25 cellular contexts compared by ENCODE assay signal in genomic region chr1:154682252-154682651, GRCh38.
DNase-seq lines count a peak whose midpoint lies in the region; ATAC-seq, FAIRE-seq and TF ChIP-seq lines count a peak whose summit lies in the region.
"Had no signal": no experiment of that assay in that cellular context is flagged by ENCODE, and none has a peak within 500 bp of the region (broad histone marks: within the 10 kb centered on the region; RNA-seq: fewer than 3 reads in every experiment).

No MANE protein-coding gene starts in this region.

- no peaks in the 10 kb centered on the region for H3K79me1 ChIP-seq in H1 (ENCODE audit: low read depth, low read length)
- no peaks in the 10 kb centered on the region for H3K79me1 ChIP-seq in neuronal stem cell (ENCODE audit: low read depth, low read length)

- no peaks in the 10 kb centered on the region for H3K23me2 ChIP-seq in H1 (ENCODE audit: low read depth, low read length)

- TF ChIP-seq POLR2A in H1 (IDR thresholded peaks at IDR 0.05; ENCODE audit: control extremely low read depth in 1 of 2, low read depth in 2 of 2, low read length in 2 of 2), result no peak

- no peak for FAIRE-seq in H1 (lab: Jason Lieb, UNC)
- FAIRE-seq: A549, D721Med, GM19239 had no signal

- no peak overlapping the region for H2AFZ ChIP-seq in H1 (ENCODE audit: low read length)
- H2AFZ ChIP-seq in neuronal stem cell (ENCODE audit: low read length), result no peak overlapping the region
- H2AFZ ChIP-seq: PC-9 had no signal

- H4K20me1 ChIP-seq in H1 (replicated peaks in 1 of 2; ENCODE audit: control insufficient read depth in 1 of 2, insufficient read depth in 2 of 2, low read length in 2 of 2), result no peaks in the 10 kb centered on the region
- H4K20me1 ChIP-seq: BLaER1 treated with 17β-estradiol and CSF1 and Interleukin-3, amounts not matched to agents 10 nM and 100 nM had no signal

- no peak for ATAC-seq in HG03045 (IDR thresholded peaks at IDR 0.05; ENCODE audit: unreplicated experiment)
- ATAC-seq: A549 had no signal

- H3K4me2 ChIP-seq in H1 (ENCODE audit: insufficient read depth in 1 of 2, low read depth in 2 of 2, low read length in 2 of 2) (no peak overlapping the region), neuronal stem cell (ENCODE audit: insufficient read depth, low read length, poor library complexity, severe bottlenecking) (no peak overlapping the region)
- H3K4me2 ChIP-seq: A549; BLaER1 treated with 17β-estradiol and CSF1 and Interleukin-3, amounts not matched to agents 10 nM and 100 nM; KMS-11; PC-9 had no signal

- no peaks in the 10 kb centered on the region for H3K79me2 ChIP-seq in H1 (ENCODE audit: control insufficient read depth in 1 of 2, insufficient read depth in 2 of 2, low read length in 2 of 2)

- H4K5ac ChIP-seq in H1 (ENCODE audit: insufficient read length, low read depth, low read length), result no peak overlapping the region

- no peak overlapping the region for H3K56ac ChIP-seq in H1 (replicated peaks; ENCODE audit: insufficient read length, low read depth, low read length)

- H3K9ac ChIP-seq in H1 (replicated peaks in 1 of 4; ENCODE audit: extremely low read depth in 1 of 4, low read depth in 3 of 4, low read length in 3 of 4) (no peak overlapping the region), neuronal stem cell (ENCODE audit: low read depth, low read length, poor library complexity) (no peak overlapping the region)
- H3K9ac ChIP-seq: BLaER1 treated with 17β-estradiol and CSF1 and Interleukin-3, amounts not matched to agents 10 nM and 100 nM; KMS-11 had no signal

- H3K4me3 ChIP-seq in H1 (ENCODE audit: extremely low read depth in 1 of 4, insufficient read depth in 2 of 4, low read depth in 3 of 4, low read length in 4 of 4) (no peak overlapping the region), neuronal stem cell (ENCODE audit: low read length in 2 of 2) (peak overlapping the region in 1 of 2 donors; percentile 59)
- H3K4me3 ChIP-seq: A549; BLaER1 treated with 17β-estradiol and CSF1 and Interleukin-3, amounts not matched to agents 10 nM and 100 nM; HAP-1; PC-9; SJSA1 had no signal

- TF ChIP-seq CTCF in H1 (IDR thresholded peaks at IDR 0.05; ENCODE audit: control extremely low read depth in 1 of 3, insufficient read depth in 1 of 3, low read depth in 1 of 3, low read length in 3 of 3), result peak in 1 of 3 experiments; percentile 16; a peak in 1 of 4 replicates

- H4K91ac ChIP-seq in H1 (replicated peaks; ENCODE audit: insufficient read length, low read length) (no peak overlapping the region), neuronal stem cell (ENCODE audit: low read depth, low read length, poor library complexity) (no peak overlapping the region)

- no peaks in the 10 kb centered on the region; a peak in 1 of 7 replicates for H3K4me1 ChIP-seq in H1 (replicated peaks in 1 of 4; ENCODE audit: control insufficient read depth in 3 of 4, insufficient read depth in 4 of 4, low read length in 3 of 4)
- no peaks in the 10 kb centered on the region for H3K4me1 ChIP-seq in neuronal stem cell (ENCODE audit: control insufficient read depth in 2 of 2, insufficient read depth in 1 of 2, low read depth in 1 of 2, low read length in 2 of 2)
- H3K4me1 ChIP-seq: A549, HAP-1, SJSA1 had no signal

- TF ChIP-seq EP300 in H1 (IDR thresholded peaks at IDR 0.05; ENCODE audit: borderline replicate concordance in 1 of 2, low read depth in 2 of 2, low read length in 2 of 2), result no peak

- H2BK20ac ChIP-seq in H1 (ENCODE audit: low read length), result no peak overlapping the region

- no peak overlapping the region for H4K8ac ChIP-seq in H1 (ENCODE audit: extremely low read depth, insufficient read depth, low read length)
- no peak overlapping the region for H4K8ac ChIP-seq in neuronal stem cell (ENCODE audit: low read depth, low read length)

- CTCF ChIA-PET in H1 (lab: Charles Lee; ENCODE audit: partially characterized antibody), result interaction anchor here (0.8 to 2.6 kb wide), 8 partner anchors 13 to 262 kb away, joined by 3 to 12 read pairs (median 4); no protein-coding TSS in a partner anchor

- peak; percentile 23 for DNase-seq in NCI-H748 (lab: John Stamatoyannopoulos, UW; ENCODE audit: unreplicated experiment)
- no peak for DNase-seq in NCI-H748 treated with DMSO at 0.1 percent for 48 hours (lab: John Stamatoyannopoulos, UW)
- DNase-seq in NCI-H187 (lab: John Stamatoyannopoulos, UW), result peak; percentile 28 to 50
- no peak for DNase-seq in H1 (ENCODE audit: low read depth in 1 of 2, low spot score in 2 of 2)
- no peak for DNase-seq in neuronal stem cell (ENCODE audit: low spot score)
- DNase-seq in NCI-H774 (lab: John Stamatoyannopoulos, UW), result no peak
- DNase-seq: AML-193; CD4-positive, alpha-beta T cell; MM.1S; NCI-H1048; NCI-H1930; NCI-H446; NCI-H524 treated with DMSO at 0.1 percent for 48 hours; PC-9; Right ventricle myocardium superior; RPMI8226 had no signal

- no peak overlapping the region for H2BK12ac ChIP-seq in H1 (ENCODE audit: low read depth, low read length)
- H2BK12ac ChIP-seq in neuronal stem cell (ENCODE audit: low read length), result peak overlapping the region; percentile 50

- no peak overlapping the region for H3K27ac ChIP-seq in H1 (ENCODE audit: low read depth, low read length)
- H3K27ac ChIP-seq in neuronal stem cell (replicated peaks; ENCODE audit: low read length), result no peak overlapping the region
- H3K27ac ChIP-seq: A549; BLaER1 treated with 17β-estradiol and CSF1 and Interleukin-3, amounts not matched to agents 10 nM and 100 nM; HL-60; KMS-11; PC-9; SJSA1 had no signal

- H2AK5ac ChIP-seq in H1 (ENCODE audit: low read depth, low read length) (no peak overlapping the region), neuronal stem cell (ENCODE audit: low read depth, low read length) (peak overlapping the region; percentile 45)

- H3K4ac ChIP-seq in H1 (replicated peaks; ENCODE audit: insufficient read length, low read depth, low read length) (no peak overlapping the region), neuronal stem cell (ENCODE audit: low read length) (no peak overlapping the region)

- H2BK5ac ChIP-seq in H1 (ENCODE audit: low read depth, low read length) (no peak overlapping the region), neuronal stem cell (ENCODE audit: low read length) (no peak overlapping the region)

- no peak; a peak in 1 of 4 replicates for TF ChIP-seq RAD21 in H1 (IDR thresholded peaks at IDR 0.05 in 1 of 2, conservative IDR thresholded peaks at IDR 0.05 in 1 of 2; ENCODE audit: low read depth in 2 of 2, low read length in 2 of 2)

- 81% methylated on average over 13 of the region's 13 CpGs; no CpG with 5 or more reads in 1 of the 2 experiments for WGBS in H1 (ENCODE audit: extremely low coverage in 1 of 2, insufficient coverage in 1 of 2, insufficient read length in 1 of 2, insufficient replicate concordance in 2 of 2, low coverage in 1 of 2, low lambda C conversion rate in 2 of 2, missing lambda C conversion rate in 1 of 2), 2 experiments
- WGBS in neuronal stem cell (ENCODE audit: extremely low coverage in 2 of 2, insufficient read length in 2 of 2, insufficient replicate concordance in 1 of 2), 2 donors, result no CpG with 5 or more reads among the region's 13 CpGs

- H3K18ac ChIP-seq in H1 (ENCODE audit: extremely low read depth, low read length) (no peak overlapping the region), neuronal stem cell (ENCODE audit: low read length) (no peak overlapping the region)

- H3K9me3 ChIP-seq in H1 (ENCODE audit: insufficient read depth in 2 of 2, low read depth in 1 of 2, low read length in 1 of 2) (peaks cover 3 to 14% of the 10 kb centered on the region in 2 experiments; a peak in 3 of 4 replicates), neuronal stem cell (replicated peaks in 1 of 2; ENCODE audit: control insufficient read depth in 2 of 2, insufficient read depth in 1 of 2, low read depth in 1 of 2, low read length in 2 of 2) (peaks cover 0 to 6% of the 10 kb centered on the region in 2 donors)
- H3K9me3 ChIP-seq: A549, SJSA1 had no signal

- POLR2A ChIA-PET in H1 (lab: Charles Lee; ENCODE audit: partially characterized antibody), result no interaction called here

- H3K23ac ChIP-seq in H1 (ENCODE audit: insufficient read length) (no peak overlapping the region), neuronal stem cell (ENCODE audit: low read depth, low read length, poor library complexity) (peak overlapping the region; percentile 47)

- no peaks in the 10 kb centered on the region for H3K36me3 ChIP-seq in H1 (ENCODE audit: control insufficient read depth in 2 of 4, insufficient read depth in 4 of 4, low read length in 3 of 4)
- H3K36me3 ChIP-seq in neuronal stem cell (replicated peaks in 1 of 2; ENCODE audit: control insufficient read depth in 2 of 2, insufficient read depth in 2 of 2, low read length in 2 of 2), result no peaks in the 10 kb centered on the region
- H3K36me3 ChIP-seq: BLaER1 treated with 17β-estradiol and CSF1 and Interleukin-3, amounts not matched to agents 10 nM and 100 nM; HAP-1; SJSA1 had no signal

- no peak overlapping the region for H2BK120ac ChIP-seq in H1 (replicated peaks; ENCODE audit: low read depth, low read length)
- no peak overlapping the region for H2BK120ac ChIP-seq in neuronal stem cell (ENCODE audit: low read depth, low read length)

- H3K14ac ChIP-seq in H1 (ENCODE audit: insufficient read length), result no peak overlapping the region
- H3K14ac ChIP-seq in neuronal stem cell (ENCODE audit: low read length), result no peak overlapping the region

- H2BK15ac ChIP-seq in H1 (ENCODE audit: low read length) (no peak overlapping the region), neuronal stem cell (ENCODE audit: low read length) (no peak overlapping the region)

- H3K27me3 ChIP-seq in H1 (replicated peaks in 1 of 4; ENCODE audit: control insufficient read depth in 3 of 4, extremely low read depth in 1 of 4, insufficient read depth in 3 of 4, low read length in 3 of 4) (no peaks in the 10 kb centered on the region), neuronal stem cell (ENCODE audit: control insufficient read depth in 3 of 3, insufficient read depth in 3 of 3, low read depth in 1 of 3, low read length in 3 of 3) (peaks cover 0 to 7% (median 0%) of the 10 kb centered on the region in 3 experiments)
- H3K27me3 ChIP-seq: BLaER1 treated with 17β-estradiol and CSF1 and Interleukin-3, amounts not matched to agents 10 nM and 100 nM had no signal

TF ChIP-seq in H1, 55 proteins besides CTCF, POLR2A, EP300 and RAD21 (continues in another document):
- peak; percentile 70 for TF ChIP-seq USF2 (IDR thresholded peaks at IDR 0.05; ENCODE audit: low read length)
- TF ChIP-seq KDM4A (IDR thresholded peaks at IDR 0.05; ENCODE audit: low read depth, low read length, severe bottlenecking), result no peak

Comparison
In these comparisons a context has a peak if more than half of its experiments do, and no peak if none do; other contexts are left out.
1. DNase-seq: peak in NCI-H748 (single experiment) and NCI-H187 (2 of 2); none in NCI-H748 treated with DMSO at 0.1 percent for 48 hours (single experiment), H1 (0 of 2), neuronal stem cell (single experiment) and NCI-H774 (single experiment).